In genomic region chr6:28648035-28648877, GRCh38 we compare ENCODE assay signal across 8 cellular contexts.
A peak's percentile ranks its signal among the peaks of the same experiment; 100 is the strongest.
DNase-seq lines count a peak whose midpoint lies in the region; ATAC-seq lines count a peak whose summit lies in the region.

No MANE protein-coding gene starts in this region.

- H3K27ac Mint-ChIP-seq in activated naive CD8-positive, alpha-beta T cell = peak overlapping the region; percentile 18

- H3K4me3 ChIP-seq in skeletal muscle satellite cell (ENCODE audit: low read length) = peak overlapping the region; percentile 78

- H3K36me3 ChIP-seq in skeletal muscle satellite cell (ENCODE audit: insufficient read depth, low read length) = no peaks in the 10 kb centered on the region

- H3K9me3 ChIP-seq in skeletal muscle satellite cell (replicated peaks; ENCODE audit: low read length) = no peaks in the 10 kb centered on the region

- DNase-seq in DMS79 treated with DMSO at 0.1 percent for 48 hours (lab: John Stamatoyannopoulos, UW) = peak; percentile 78
- DNase-seq in HS-5 (ENCODE audit: low read depth) = peak; percentile 87
- DNase-seq in OCI-M1 (lab: John Stamatoyannopoulos, UW) = peak; percentile 97
- DNase-seq in hepatic stellate cell (ENCODE audit: low spot score) = peak; percentile 43

- H3K27me3 ChIP-seq in skeletal muscle satellite cell (ENCODE audit: control insufficient read depth, insufficient read depth, low read length) = peaks cover 4% of the 10 kb centered on the region

- H3K36me3 Mint-ChIP-seq in activated naive CD8-positive, alpha-beta T cell = peaks cover 2% of the 10 kb centered on the region

- peak overlapping the region; percentile 59 for H3K9ac ChIP-seq in skeletal muscle satellite cell (ENCODE audit: low read depth, low read length)

- peak overlapping the region; percentile 84 for H3K4me2 ChIP-seq in skeletal muscle satellite cell (ENCODE audit: low read length)

- peaks cover 50% of the 10 kb centered on the region for H3K27me3 Mint-ChIP-seq in activated naive CD8-positive, alpha-beta T cell

- ATAC-seq in GM21423 (IDR thresholded peaks at IDR 0.05; ENCODE audit: unreplicated experiment) (no peak), HG02970 (IDR thresholded peaks at IDR 0.05; ENCODE audit: low FRiP score, unreplicated experiment) (no peak)

- peaks cover 12% of the 10 kb centered on the region for H3K4me1 Mint-ChIP-seq in activated naive CD8-positive, alpha-beta T cell (ENCODE audit: low read depth)

- no peaks in the 10 kb centered on the region for H3K9me3 Mint-ChIP-seq in activated naive CD8-positive, alpha-beta T cell (ENCODE audit: low read depth)

- H3K4me3 Mint-ChIP-seq in activated naive CD8-positive, alpha-beta T cell = peak overlapping the region; percentile 92

- no peaks in the 10 kb centered on the region for H3K4me1 ChIP-seq in skeletal muscle satellite cell (ENCODE audit: control insufficient read depth, insufficient read depth, low read length)

Comparison
In these comparisons a context has a peak if more than half of its experiments do, and no peak if none do; other contexts are left out.
1. DNase-seq: peak in every context shown above with its lines; median percentile 97 in OCI-M1; 87 in HS-5; 78 in DMS79 treated with DMSO at 0.1 percent for 48 hours; 43 in hepatic stellate cell.